ENCODE assay signal across 8 cellular contexts in the genomic region with DNA sequence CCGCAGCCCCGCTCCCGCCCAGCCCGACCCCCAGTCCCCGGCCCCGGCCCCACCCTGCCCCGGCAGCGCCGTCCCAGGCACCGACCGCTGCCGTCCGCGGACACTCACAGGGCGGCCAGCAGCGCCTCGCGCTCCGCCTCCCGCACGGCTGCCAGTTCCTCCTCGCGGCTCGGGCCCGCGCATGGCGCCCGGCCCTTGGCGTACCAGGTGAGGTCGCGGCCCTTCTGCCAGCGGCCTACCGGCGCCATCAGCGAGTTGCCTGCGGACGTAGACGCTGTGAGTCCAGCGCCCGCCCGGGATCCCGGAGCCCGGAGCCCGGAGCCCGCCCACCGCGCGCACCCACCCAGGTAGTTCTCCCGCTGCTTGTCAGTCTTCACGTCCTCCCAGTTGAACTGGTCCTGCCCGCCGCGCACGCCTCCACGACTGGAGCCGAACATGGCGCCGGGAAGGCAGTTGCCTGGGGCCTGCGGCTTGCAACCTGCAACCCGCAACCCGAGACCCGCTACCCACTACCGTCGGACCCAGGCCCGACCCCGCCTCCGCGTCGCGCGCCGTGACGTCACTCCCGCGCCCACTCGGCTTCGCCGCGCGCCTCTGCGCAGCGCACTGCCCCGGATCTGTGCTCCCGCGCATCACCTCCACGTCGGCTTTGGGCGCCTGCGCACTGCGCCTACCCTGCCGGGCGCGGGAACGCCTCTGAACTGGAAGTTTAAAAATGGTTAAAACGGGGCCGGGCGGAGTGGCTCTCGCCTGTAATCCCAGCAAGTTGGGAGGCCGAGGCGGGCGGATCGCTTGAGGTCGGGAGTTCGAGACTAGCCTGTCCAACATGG. TPM values are rescaled to one million over a fixed set of nuclear protein-coding genes. Genes with fewer than 3 reads are reported as not detected.
DNase-seq lines count a peak whose midpoint lies in the region; ATAC-seq and TF ChIP-seq lines count a peak whose summit lies in the region.

A gene (minus strand): TSS at position 535 of the 830 bp plus-strand sequence. CDS start 98 bp downstream, at position 437.

- DNase-seq in DMS153 (lab: John Stamatoyannopoulos, UW) (peak; percentile 93), OCI-M2 (lab: John Stamatoyannopoulos, UW; ENCODE audit: unreplicated experiment) (peak; percentile 43), activated T-cell treated with anti-CD3 and anti-CD28 coated beads for 24 hours (ENCODE audit: low read depth) (peak; percentile 94), epithelial cell of esophagus (ENCODE audit: low read depth) (peak; percentile 93)
- DNase-seq in stimulated activated CD8-positive, alpha-beta memory T cell treated with anti-CD3 and anti-CD28 coated beads, Interleukin-4, amount 100 ng/mL, for 1 hour (ENCODE audit: low read depth in 2 of 2, low spot score in 1 of 2): peak; percentile 88 to 90

- peaks cover 36% of the 10 kb centered on the region for H3K4me1 ChIP-seq in mononuclear cell (ENCODE audit: insufficient read depth, low read length)

- H3K9me3 ChIP-seq in mononuclear cell (ENCODE audit: low read depth, low read length): no peaks in the 10 kb centered on the region

- no peak for TF ChIP-seq RAD21 in Ishikawa (IDR thresholded peaks at IDR 0.05; ENCODE audit: low read depth)

- H3K27me3 ChIP-seq in mononuclear cell (ENCODE audit: insufficient read depth, low read length): no peaks in the 10 kb centered on the region

- ATAC-seq in GM21619 (IDR thresholded peaks at IDR 0.05; ENCODE audit: unreplicated experiment): peak; percentile 67

- peak within 1 kb of the TSS; percentile 76 for H3K4me3 ChIP-seq in epithelial cell of esophagus (ENCODE audit: low read length)
- peak within 1 kb of the TSS; percentile 90 for H3K4me3 ChIP-seq in mononuclear cell (ENCODE audit: low read length)

- TF ChIP-seq EP300 in Ishikawa (IDR thresholded peaks at IDR 0.05; ENCODE audit: borderline replicate concordance): peak; percentile 8; the same call in 1 of the 2 replicates

- no peak for TF ChIP-seq CTCF in epithelial cell of esophagus (IDR thresholded peaks at IDR 0.05; ENCODE audit: insufficient read depth, low read depth, low read length, missing control alignments)

TF ChIP-seq in Ishikawa, 13 proteins besides CTCF, POLR2A, EP300 and RAD21:
- TF ChIP-seq TAF1 (IDR thresholded peaks at IDR 0.05; ENCODE audit: low read depth) (peak; percentile 73), CREB1 (IDR thresholded peaks at IDR 0.05; ENCODE audit: low read depth) (peak; percentile 91), TCF12 (IDR thresholded peaks at IDR 0.05; ENCODE audit: low read depth) (0 out of 2 replicates have a peak, but pooled peaks have one; percentile 15), YY1 (IDR thresholded peaks at IDR 0.05; ENCODE audit: low read depth) (peak; percentile 83), EGR1 (IDR thresholded peaks at IDR 0.05) (peak; percentile 72), ZBTB7A (IDR thresholded peaks at IDR 0.05; ENCODE audit: low read depth) (peak; percentile 80; the same call in 1 of the 2 replicates), NFIC (IDR thresholded peaks at IDR 0.05) (no peak)
- TF ChIP-seq, protein P1, sequence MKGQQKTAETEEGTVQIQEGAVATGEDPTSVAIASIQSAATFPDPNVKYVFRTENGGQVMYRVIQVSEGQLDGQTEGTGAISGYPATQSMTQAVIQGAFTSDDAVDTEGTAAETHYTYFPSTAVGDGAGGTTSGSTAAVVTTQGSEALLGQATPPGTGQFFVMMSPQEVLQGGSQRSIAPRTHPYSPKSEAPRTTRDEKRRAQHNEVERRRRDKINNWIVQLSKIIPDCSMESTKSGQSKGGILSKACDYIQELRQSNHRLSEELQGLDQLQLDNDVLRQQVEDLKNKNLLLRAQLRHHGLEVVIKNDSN (IDR thresholded peaks at IDR 0.05): no peak
- TF ChIP-seq, protein P2, sequence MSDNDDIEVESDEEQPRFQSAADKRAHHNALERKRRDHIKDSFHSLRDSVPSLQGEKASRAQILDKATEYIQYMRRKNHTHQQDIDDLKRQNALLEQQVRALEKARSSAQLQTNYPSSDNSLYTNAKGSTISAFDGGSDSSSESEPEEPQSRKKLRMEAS (IDR thresholded peaks at IDR 0.05): peak; percentile 95

RNA-seq across cellular contexts. Expression of the gene that starts here (rescaled TPM):
- 6.1 TPM for total RNA-seq in mononuclear cell

Comparison
In these comparisons a context has a peak if more than half of its experiments do, and no peak if none do; other contexts are left out.
1. Peak in every context shown above with its lines: DNase-seq, ATAC-seq and H3K4me3 ChIP-seq.
2. DNase-seq: peak in every context shown above with its lines; median percentile 94 in activated T-cell treated with anti-CD3 and anti-CD28 coated beads for 24 hours; 93 in DMS153; 93 in epithelial cell of esophagus; 89 in stimulated activated CD8-positive, alpha-beta memory T cell treated with anti-CD3 and anti-CD28 coated beads, Interleukin-4, amount 100 ng/mL, for 1 hour; 43 in OCI-M2.